In the genomic region with DNA sequence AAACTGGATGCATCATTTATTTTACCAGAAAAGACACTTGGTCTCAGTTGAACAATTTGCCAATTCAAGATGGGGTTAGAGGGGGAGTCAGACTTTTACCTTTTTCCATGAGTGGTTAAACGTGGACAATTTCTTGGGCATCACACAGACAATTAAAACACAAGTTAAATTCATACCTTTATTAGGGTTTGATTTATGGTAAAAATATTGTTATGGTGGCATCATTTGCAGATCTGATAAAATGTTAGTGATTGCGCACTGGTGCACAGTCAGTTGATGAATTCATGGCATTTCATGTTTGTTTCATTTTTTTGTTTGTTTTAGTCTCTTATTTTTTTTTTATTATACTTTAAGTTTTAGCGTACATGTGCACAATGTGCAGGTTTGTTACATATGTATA, we compare ENCODE assay signal across 35 cellular contexts.
"Had no signal": no experiment of that assay in that cellular context is flagged by ENCODE, and none has a peak within 500 bp of the region (broad histone marks: within the 10 kb centered on the region; RNA-seq: fewer than 3 reads in every experiment).

No MANE protein-coding gene starts in this region.

- H3K9me3 ChIP-seq: MG63 had no signal

- H3K36me3 ChIP-seq: MG63 had no signal

- H3K4me3 ChIP-seq: MG63 had no signal

- H3K27me3 ChIP-seq: MG63 had no signal

- DNase-seq: Karpas-422, Kasumi-1, MG63, MM.1S, MV-4-11, NCI-H1048, NCI-H1092, NCI-H1092 treated with DMSO at 0.1 percent for 48 hours, NCI-H1105, NCI-H1105 treated with DMSO at 0.1 percent for 48 hours, NCI-H1417, NCI-H1417 treated with DMSO at 0.1 percent for 48 hours, NCI-H1436, NCI-H1436 treated with DMSO at 0.1 percent for 48 hours, NCI-H146, NCI-H1694, NCI-H1694 treated with DMSO at 0.1 percent for 48 hours, NCI-H187, NCI-H187 treated with DMSO at 0.1 percent for 48 hours, NCI-H2029, NCI-H2029 treated with DMSO at 0.1 percent for 48 hours, NCI-H2081, NCI-H2081 treated with DMSO at 0.1 percent for 48 hours, NCI-H2107, NCI-H2171, NCI-H2171 treated with DMSO at 0.1 percent for 48 hours, NCI-H2227 treated with DMSO at 0.1 percent for 48 hours, NCI-H226, NCI-H345, NCI-H446, NCI-H446 treated with DMSO at 0.1 percent for 48 hours, NCI-H510A, NCI-H510A treated with DMSO at 0.1 percent for 48 hours, NCI-H524, NCI-H524 treated with DMSO at 0.1 percent for 48 hours had no signal
